ENCODE assay signal across 22 cellular contexts in genomic region chr5:49953-50544, GRCh38. TPM values are rescaled to one million over a fixed set of nuclear protein-coding genes. Genes with fewer than 3 reads are reported as not detected.
"Had no signal": no experiment of that assay in that cellular context is flagged by ENCODE, and none has a peak within 500 bp of the region (broad histone marks: within the 10 kb centered on the region; RNA-seq: fewer than 3 reads in every experiment).

No MANE protein-coding gene starts in this region.

- H3K36me3 Mint-ChIP-seq: mesothelial cell of epicardium; natural killer cell; stimulated activated effector memory CD8-positive, alpha-beta T cell treated with anti-CD3 and anti-CD28 coated beads, Interleukin-12 subunit alpha, Interleukin-12 subunit beta, amount 100 ng/mL, for 72 hours; type B pancreatic cell had no signal

- H3K36me3 ChIP-seq: heart right ventricle, left ventricle myocardium inferior, pancreas, prostate gland, sigmoid colon, spleen, tibial nerve, vagina had no signal

- H3K9me3 Mint-ChIP-seq: mesothelial cell of epicardium, type B pancreatic cell had no signal

- H2AFZ ChIP-seq: hepatocyte had no signal

- H3K4me1 ChIP-seq: pancreas, prostate gland had no signal

- H3K27ac ChIP-seq: heart right ventricle, hepatocyte, left ventricle myocardium inferior, pancreas, prostate gland, sigmoid colon, spleen, tibial nerve, vagina had no signal

- DNase-seq: heart right ventricle; left ventricle myocardium inferior; mesendoderm; naive B cell; natural killer cell; retina; sigmoid colon; small intestine; spleen; stimulated activated CD4-positive, alpha-beta T cell treated with anti-CD3 and anti-CD28 coated beads, Interleukin-4, amount 100 ng/mL, for 24 hours; stimulated activated naive CD8-positive, alpha-beta T cell treated with anti-CD3 and anti-CD28 coated beads, Interleukin-15, amount 100 ng/mL, for 72 hours had no signal

- H3K9me3 ChIP-seq: pancreas, prostate gland, sigmoid colon, vagina had no signal

- FAIRE-seq: keratinocyte, pancreas, small intestine had no signal

- H3K4me3 Mint-ChIP-seq: mesothelial cell of epicardium; naive B cell; natural killer cell; stimulated activated effector memory CD8-positive, alpha-beta T cell treated with anti-CD3 and anti-CD28 coated beads, Interleukin-12 subunit alpha, Interleukin-12 subunit beta, amount 100 ng/mL, for 72 hours; stimulated activated naive CD8-positive, alpha-beta T cell treated with anti-CD3 and anti-CD28 coated beads, Interleukin-15, amount 100 ng/mL, for 72 hours; type B pancreatic cell had no signal

- H3K27me3 ChIP-seq: pancreas, vagina had no signal

- ATAC-seq: heart right ventricle; natural killer cell; pancreas; right cardiac atrium; stimulated activated effector memory CD8-positive, alpha-beta T cell treated with anti-CD3 and anti-CD28 coated beads, Interleukin-12 subunit alpha, Interleukin-12 subunit beta, amount 100 ng/mL, for 72 hours; stimulated activated naive CD8-positive, alpha-beta T cell treated with anti-CD3 and anti-CD28 coated beads, Interleukin-15, amount 100 ng/mL, for 72 hours had no signal

- H3K4me3 ChIP-seq: heart right ventricle, hepatocyte, left ventricle myocardium inferior, lung, pancreas, prostate gland, sigmoid colon, spleen, tibial nerve, vagina had no signal

- H3K79me2 ChIP-seq: hepatocyte had no signal

- H3K27ac Mint-ChIP-seq: mesothelial cell of epicardium; naive B cell; natural killer cell; stimulated activated effector memory CD8-positive, alpha-beta T cell treated with anti-CD3 and anti-CD28 coated beads, Interleukin-12 subunit alpha, Interleukin-12 subunit beta, amount 100 ng/mL, for 72 hours; type B pancreatic cell had no signal

- H3K4me1 Mint-ChIP-seq: stimulated activated effector memory CD8-positive, alpha-beta T cell treated with anti-CD3 and anti-CD28 coated beads, Interleukin-12 subunit alpha, Interleukin-12 subunit beta, amount 100 ng/mL, for 72 hours had no signal

RNA-seq across cellular contexts. Expression of gene PLEKHG4B, which starts 41.9 kb away (rescaled TPM):
- total RNA-seq: left ventricle myocardium inferior had no signal
- polyA plus RNA-seq: keratinocyte had no signal
